In genomic region chr16:68324336-68324735, GRCh38 we compare ENCODE assay signal across 10 cellular contexts.
"Had no signal": no experiment of that assay in that cellular context is flagged by ENCODE, and none has a peak within 500 bp of the region (broad histone marks: within the 10 kb centered on the region; RNA-seq: fewer than 3 reads in every experiment).

No MANE protein-coding gene starts in this region.

- H3K27ac Mint-ChIP-seq: HFFc6 had no signal

- H2AFZ ChIP-seq: GM23248 had no signal

- FAIRE-seq: HepG2 had no signal

- H3K9ac ChIP-seq: GM23248 had no signal

- H3K4me3 ChIP-seq: GM23248, HAP-1 had no signal

- H3K36me3 Mint-ChIP-seq: IgD-negative memory B cell had no signal

- H3K27me3 Mint-ChIP-seq: IgD-negative memory B cell had no signal

- DNase-seq: GM23248, GOT3, H7, HFFc6, KBM-7 had no signal

- H3K9me3 ChIP-seq: HAP-1 had no signal

- H3K27ac ChIP-seq: GM23248, HL-60 had no signal

- H3K9me3 Mint-ChIP-seq: HFFc6, IgD-negative memory B cell had no signal

- ATAC-seq: HCT116, HepG2 had no signal

- H3K4me3 Mint-ChIP-seq: HFFc6, IgD-negative memory B cell had no signal
